In genomic region chr10:101214446-101215396, GRCh38 we compare ENCODE assay signal across 9 cellular contexts. TPM values are rescaled to one million over a fixed set of nuclear protein-coding genes. Genes with fewer than 3 reads are reported as not detected.
DNase-seq lines count a peak whose midpoint lies in the region; ATAC-seq and TF ChIP-seq lines count a peak whose summit lies in the region.
"Had no signal": no experiment of that assay in that cellular context is flagged by ENCODE, and none has a peak within 500 bp of the region (broad histone marks: within the 10 kb centered on the region; RNA-seq: fewer than 3 reads in every experiment).

No MANE protein-coding gene starts in this region.

- H3K36me3 Mint-ChIP-seq in T-helper 17 cell (ENCODE audit: low read depth), result peaks cover 4% of the 10 kb centered on the region

- peak; percentile 43 for DNase-seq in NK-92 treated with Interleukin-12 subunit alpha and Interleukin-12 subunit beta, amount 100 ng/mL, for 24 hours (lab: John Stamatoyannopoulos, UW)
- DNase-seq in NK-92 (lab: John Stamatoyannopoulos, UW; ENCODE audit: unreplicated experiment) (no peak), MG63 (peak; percentile 58), T-helper 17 cell (peak; percentile 62 to 73 (median 69)), adipocyte (ENCODE audit: low read depth) (peak; percentile 84), hepatocyte (ENCODE audit: low spot score) (peak; percentile 84), HPDE6-E6E7 (ENCODE audit: extremely low spot score) (no peak)
- DNase-seq in stimulated activated CD4-positive, alpha-beta T cell treated with anti-CD3 and anti-CD28 coated beads, Interleukin-12 subunit alpha, Interleukin-12 subunit beta, amount 100 ng/mL, for 48 hours (ENCODE audit: low read depth in 2 of 3, low spot score in 1 of 3), result peak; percentile 44 to 69 (median 69)

- H3K4me3 Mint-ChIP-seq in T-helper 17 cell, result peak overlapping the region; percentile 88

- H3K27me3 ChIP-seq in MG63, result no peaks in the 10 kb centered on the region
- peaks cover 84% of the 10 kb centered on the region for H3K27me3 ChIP-seq in adipocyte (replicated peaks; ENCODE audit: control insufficient read depth, insufficient read depth, low read length)
- peaks cover 94% of the 10 kb centered on the region for H3K27me3 ChIP-seq in hepatocyte

- peak; percentile 78 for ATAC-seq in T-helper 17 cell

- TF ChIP-seq CTCF in hepatocyte (IDR thresholded peaks at IDR 0.05; ENCODE audit: poor library complexity), result peak; percentile 97

- H3K4me1 ChIP-seq in adipocyte (ENCODE audit: control insufficient read depth, insufficient read depth, low read length), result peaks cover 7% of the 10 kb centered on the region
- H3K4me1 ChIP-seq in hepatocyte (ENCODE audit: insufficient read depth), result peaks cover 21% of the 10 kb centered on the region

- 0 out of 2 replicates have a peak overlapping the region, but pooled peaks have one; percentile 17 for H3K4me3 ChIP-seq in MG63
- peak overlapping the region; percentile 74 for H3K4me3 ChIP-seq in adipocyte (ENCODE audit: low read length)
- no peak overlapping the region for H3K4me3 ChIP-seq in hepatocyte

- 20% methylated on average over 46 of the region's 49 CpGs for WGBS in hepatocyte (ENCODE audit: low lambda C conversion rate, missing lambda C conversion rate)

- H3K9ac ChIP-seq in adipocyte (ENCODE audit: low read length), result no peak overlapping the region

- peak overlapping the region; percentile 87 for H3K4me2 ChIP-seq in hepatocyte

- no peak overlapping the region for H3K27ac ChIP-seq in hepatocyte
- H3K27ac ChIP-seq: skin epidermis had no signal

- H3K27me3 Mint-ChIP-seq in T-helper 17 cell, result peaks cover 85% of the 10 kb centered on the region

- H3K79me2 ChIP-seq in hepatocyte, result no peaks in the 10 kb centered on the region

- H3K27ac Mint-ChIP-seq in T-helper 17 cell, result peak overlapping the region; percentile 61

- peaks cover 18% of the 10 kb centered on the region for H3K4me1 Mint-ChIP-seq in T-helper 17 cell

- no peaks in the 10 kb centered on the region for H3K9me3 ChIP-seq in MG63
- no peaks in the 10 kb centered on the region for H3K9me3 ChIP-seq in T-helper 17 cell (ENCODE audit: control insufficient read depth, low read length, poor library complexity, severe bottlenecking)
- H3K9me3 ChIP-seq in adipocyte (ENCODE audit: control insufficient read depth, low read length), result no peaks in the 10 kb centered on the region
- no peaks in the 10 kb centered on the region for H3K9me3 ChIP-seq in hepatocyte (ENCODE audit: low read depth)

- no peaks in the 10 kb centered on the region for H4K20me1 ChIP-seq in hepatocyte (ENCODE audit: insufficient read depth, poor library complexity, severe bottlenecking)

- no peaks in the 10 kb centered on the region for H3K36me3 ChIP-seq in MG63
- H3K36me3 ChIP-seq in adipocyte (ENCODE audit: control insufficient read depth, insufficient read depth, low read length, severe bottlenecking), result no peaks in the 10 kb centered on the region
- no peaks in the 10 kb centered on the region for H3K36me3 ChIP-seq in hepatocyte (replicated peaks; ENCODE audit: insufficient read depth, low read depth)

- H2AFZ ChIP-seq in hepatocyte, result no peak overlapping the region

- no peaks in the 10 kb centered on the region for H3K9me2 ChIP-seq in hepatocyte (replicated peaks; ENCODE audit: insufficient read depth)

RNA-seq across cellular contexts. Expression of gene LBX1, which starts 14.5 kb away (rescaled TPM):
- 2.0 and 3.0 TPM in 2 replicates for total RNA-seq in MG63 (2014; rRNA removed; shearing (Covaris generic); ENCODE audit: low replicate concordance)
- total RNA-seq in T-helper 17 cell (not detected), hepatocyte (not detected in 2 replicates)
- 0.33 TPM in 1 of 2 replicates, not detected in the other for polyA plus RNA-seq in hepatocyte

Comparison
In these comparisons a context has a peak if more than half of its experiments do, and no peak if none do; other contexts are left out.
1. DNase-seq: peak in NK-92 treated with Interleukin-12 subunit alpha and Interleukin-12 subunit beta, amount 100 ng/mL, for 24 hours (single experiment), MG63 (single experiment), T-helper 17 cell (3 of 3), adipocyte (single experiment), hepatocyte (single experiment) and stimulated activated CD4-positive, alpha-beta T cell treated with anti-CD3 and anti-CD28 coated beads, Interleukin-12 subunit alpha, Interleukin-12 subunit beta, amount 100 ng/mL, for 48 hours (3 of 3); none in NK-92 (single experiment) and HPDE6-E6E7 (single experiment).